21 cellular contexts compared by ENCODE assay signal in genomic region chr4:151049430-151049884, GRCh38. TPM values are rescaled to one million over a fixed set of nuclear protein-coding genes. Genes with fewer than 3 reads are reported as not detected.
DNase-seq lines count a peak whose midpoint lies in the region; ATAC-seq lines count a peak whose summit lies in the region.
"Had no signal": no experiment of that assay in that cellular context is flagged by ENCODE, and none has a peak within 500 bp of the region (broad histone marks: within the 10 kb centered on the region; RNA-seq: fewer than 3 reads in every experiment).

No MANE protein-coding gene starts in this region.

- H3K27me3 ChIP-seq in HUES64 (ENCODE audit: insufficient read depth, low read length): no peaks in the 10 kb centered on the region

- WGBS in HUES64: 71% methylated on average over 13 of the region's 13 CpGs

- no peak overlapping the region for H3K27ac Mint-ChIP-seq in activated T-cell treated with anti-CD3 and anti-CD28 coated beads, Interleukin-2, amount 50 U/mL, for 24 hours

- peak overlapping the region; percentile 34; the same call in 1 of the 2 replicates for H3K4me3 ChIP-seq in HUES64 (ENCODE audit: low read length)
- H3K4me3 ChIP-seq: PC-9 had no signal

- no peaks in the 10 kb centered on the region for H3K9me3 ChIP-seq in HUES64 (ENCODE audit: insufficient read depth, low read depth, low read length)

- peak overlapping the region; percentile 53; the same call in 1 of the 2 replicates for H3K9ac ChIP-seq in HUES64 (ENCODE audit: low read depth, low read length)

- peak overlapping the region; percentile 71; the same call in 1 of the 2 replicates for H3K27ac ChIP-seq in HUES64 (ENCODE audit: low read depth, low read length)
- H3K27ac ChIP-seq: C4-2B, PC-9, RWPE1 had no signal

- peaks cover 5% of the 10 kb centered on the region; the same call in 1 of the 2 replicates for H3K4me1 ChIP-seq in HUES64 (ENCODE audit: insufficient read depth, low read length)

- no peaks in the 10 kb centered on the region for H3K27me3 Mint-ChIP-seq in activated T-cell treated with anti-CD3 and anti-CD28 coated beads, Interleukin-2, amount 50 U/mL, for 24 hours

- DNase-seq in iPS DF 4.7 (ENCODE audit: extremely low read depth, low spot score) (peak; percentile 90), iPS-NIHi7 (ENCODE audit: extremely low spot score) (peak; percentile 65), GOT3 (lab: John Stamatoyannopoulos, UW) (no peak), amniotic stem cell (lab: John Stamatoyannopoulos, UW) (no peak)
- no peak for DNase-seq in activated T-cell treated with anti-CD3 and anti-CD28 coated beads, Interleukin-2, amount 50 U/mL, for 24 hours
- DNase-seq: AML-193, DMS 273 treated with DMSO at 0.1 percent for 48 hours, GF-D8, IMR-90, NCI-H1048, NCI-H1436 treated with DMSO at 0.1 percent for 48 hours, NCI-H2029, NCI-H345, NCI-H524 treated with DMSO at 0.1 percent for 48 hours, PC-9, SIG-M5 had no signal

- H3K9me3 Mint-ChIP-seq in activated T-cell treated with anti-CD3 and anti-CD28 coated beads, Interleukin-2, amount 50 U/mL, for 24 hours: no peaks in the 10 kb centered on the region

- no peak for ATAC-seq in HG03378 (IDR thresholded peaks at IDR 0.05; ENCODE audit: unreplicated experiment)
- ATAC-seq: SK-N-SH treated with all-trans-retinoic acid at 6 μM for 48 hours had no signal

- H3K36me3 ChIP-seq in HUES64 (ENCODE audit: insufficient read depth, low read length): no peaks in the 10 kb centered on the region

- H3K4me3 Mint-ChIP-seq in activated T-cell treated with anti-CD3 and anti-CD28 coated beads, Interleukin-2, amount 50 U/mL, for 24 hours: no peak overlapping the region

- H3K4me1 Mint-ChIP-seq in activated T-cell treated with anti-CD3 and anti-CD28 coated beads, Interleukin-2, amount 50 U/mL, for 24 hours (ENCODE audit: low read depth): no peaks in the 10 kb centered on the region

- no peaks in the 10 kb centered on the region for H3K36me3 Mint-ChIP-seq in activated T-cell treated with anti-CD3 and anti-CD28 coated beads, Interleukin-2, amount 50 U/mL, for 24 hours (ENCODE audit: low read depth)

RNA-seq across cellular contexts. Expression of gene LRBA, which starts 34.4 kb away (rescaled TPM):
- 28.2 TPM for polyA plus RNA-seq in HUES64 (2013, experiment 1 of 2)
- 29.5 TPM for polyA plus RNA-seq in HUES64 (2013, experiment 2 of 2)

RNA-seq across cellular contexts. Expression of gene RPS3A, which starts 50.0 kb away (rescaled TPM):
- polyA plus RNA-seq in HUES64 (2013, experiment 1 of 2): 2,873 TPM
- 3,063 TPM for polyA plus RNA-seq in HUES64 (2013, experiment 2 of 2)

Comparison
In these comparisons a context has a peak if more than half of its experiments do, and no peak if none do; other contexts are left out.
1. DNase-seq: peak in iPS DF 4.7 (single experiment) and iPS-NIHi7 (single experiment); none in GOT3 (single experiment), activated T-cell treated with anti-CD3 and anti-CD28 coated beads, Interleukin-2, amount 50 U/mL, for 24 hours (single experiment) and amniotic stem cell (single experiment).